In genomic region chr18:36015629-36016028, GRCh38 we compare ENCODE assay signal across 11 cellular contexts. TPM values are rescaled to one million over a fixed set of nuclear protein-coding genes. Genes with fewer than 3 reads are reported as not detected.
DNase-seq lines count a peak whose midpoint lies in the region; ATAC-seq and TF ChIP-seq lines count a peak whose summit lies in the region.
"Had no signal": no experiment of that assay in that cellular context is flagged by ENCODE, and none has a peak within 500 bp of the region (broad histone marks: within the 10 kb centered on the region; RNA-seq: fewer than 3 reads in every experiment).

No MANE protein-coding gene starts in this region.

- peak; percentile 96 for ATAC-seq in GM18909 (IDR thresholded peaks at IDR 0.05; ENCODE audit: poor library complexity, unreplicated experiment)
- peak; percentile 97 for ATAC-seq in GM21825 (IDR thresholded peaks at IDR 0.05; ENCODE audit: unreplicated experiment)
- peak; percentile 90 for ATAC-seq in HG03342 (IDR thresholded peaks at IDR 0.05; ENCODE audit: unreplicated experiment)
- no peak for ATAC-seq in gastroesophageal sphincter
- ATAC-seq: naive thymus-derived CD4-positive, alpha-beta T cell had no signal

- no peaks in the 10 kb centered on the region for H3K27me3 Mint-ChIP-seq in progenitor cell of endocrine pancreas
- H3K27me3 Mint-ChIP-seq: naive thymus-derived CD4-positive, alpha-beta T cell had no signal

- TF ChIP-seq POLR2A in gastroesophageal sphincter (IDR thresholded peaks at IDR 0.05): no peak

- H3K9me3 Mint-ChIP-seq in progenitor cell of endocrine pancreas (ENCODE audit: low read depth): no peaks in the 10 kb centered on the region
- H3K9me3 Mint-ChIP-seq: endodermal cell; naive thymus-derived CD4-positive, alpha-beta T cell had no signal

- TF ChIP-seq CTCF in progenitor cell of endocrine pancreas (IDR thresholded peaks at IDR 0.05; ENCODE audit: unreplicated experiment) (no peak), gastroesophageal sphincter (IDR thresholded peaks at IDR 0.05) (no peak)

- H3K27ac ChIP-seq in gastroesophageal sphincter: no peak overlapping the region
- H3K27ac ChIP-seq: SJCRH30 had no signal

- WGBS in gastroesophageal sphincter (ENCODE audit: low coverage in 1 of 2), 2 donors: 89 to 95% methylated on average over 2 to 3 of the region's 3 CpGs

- H3K4me3 Mint-ChIP-seq in progenitor cell of endocrine pancreas (ENCODE audit: low read depth): no peak overlapping the region
- H3K4me3 Mint-ChIP-seq: endodermal cell; naive thymus-derived CD4-positive, alpha-beta T cell had no signal

- H3K36me3 Mint-ChIP-seq in progenitor cell of endocrine pancreas (ENCODE audit: insufficient read depth): no peaks in the 10 kb centered on the region
- H3K36me3 Mint-ChIP-seq: naive thymus-derived CD4-positive, alpha-beta T cell had no signal

- no peaks in the 10 kb centered on the region for H3K4me1 ChIP-seq in gastroesophageal sphincter
- H3K4me1 ChIP-seq: SJCRH30 had no signal

- H3K9me3 ChIP-seq in gastroesophageal sphincter: no peaks in the 10 kb centered on the region
- H3K9me3 ChIP-seq: SJCRH30 had no signal

- no peaks in the 10 kb centered on the region for H3K36me3 ChIP-seq in gastroesophageal sphincter
- H3K36me3 ChIP-seq: SJCRH30 had no signal

- no peak for TF ChIP-seq EP300 in gastroesophageal sphincter (IDR thresholded peaks at IDR 0.05)

- no peak overlapping the region for H3K4me3 ChIP-seq in gastroesophageal sphincter
- H3K4me3 ChIP-seq: SJCRH30 had no signal

- H3K4me1 Mint-ChIP-seq in progenitor cell of endocrine pancreas (ENCODE audit: low read depth): peaks cover 2% of the 10 kb centered on the region
- H3K4me1 Mint-ChIP-seq: endodermal cell had no signal

- H3K27ac Mint-ChIP-seq in progenitor cell of endocrine pancreas: peak overlapping the region; percentile 8
- H3K27ac Mint-ChIP-seq: endodermal cell; naive thymus-derived CD4-positive, alpha-beta T cell had no signal

- no peaks in the 10 kb centered on the region for H3K27me3 ChIP-seq in gastroesophageal sphincter
- H3K27me3 ChIP-seq: SJCRH30 had no signal

- no peak for DNase-seq in progenitor cell of endocrine pancreas (ENCODE audit: low spot score, unreplicated experiment)
- DNase-seq in stimulated activated CD4-positive, alpha-beta T cell treated with anti-CD3 and anti-CD28 coated beads, Interleukin-15, amount 100 ng/mL, for 24 hours: no peak
- no peak for DNase-seq in activated CD8-positive, alpha-beta memory T cell treated with anti-CD3 and anti-CD28 coated beads, Interleukin-2, amount 50 U/mL, for 48 hours
- DNase-seq: endodermal cell; H7; naive thymus-derived CD4-positive, alpha-beta T cell; SJCRH30 had no signal

RNA-seq across cellular contexts. Expression of gene RPRD1A, which starts 51.7 kb away (rescaled TPM):
- total RNA-seq in progenitor cell of endocrine pancreas: 72.4 and 75.2 TPM in 2 replicates
- 100 to 1,000 TPM in 2 of 4 donors, 10 to 100 TPM in 2; 81.4 to 103 (median 92.4) TPM for total RNA-seq in gastroesophageal sphincter
